9 cellular contexts compared by ENCODE assay signal in genomic region chr10:46544989-46545791, GRCh38. TPM values are rescaled to one million over a fixed set of nuclear protein-coding genes. Genes with fewer than 3 reads are reported as not detected.
DNase-seq lines count a peak whose midpoint lies in the region; ATAC-seq and TF ChIP-seq lines count a peak whose summit lies in the region.
"Had no signal": no experiment of that assay in that cellular context is flagged by ENCODE, and none has a peak within 500 bp of the region (broad histone marks: within the 10 kb centered on the region; RNA-seq: fewer than 3 reads in every experiment).

No MANE protein-coding gene starts in this region.

- H3K4me3 ChIP-seq in retinal pigment epithelial cell (ENCODE audit: low read length) = no peak overlapping the region
- H3K4me3 ChIP-seq: SK-N-MC had no signal

- POLR2A ChIA-PET in activated CD4-positive, alpha-beta T cell treated with anti-CD3 and anti-CD28 coated beads, Interleukin-2, amount 10 ng/mL, durations not matched to agents 7 days and 5 days (lab: Charles Lee) = no interaction called here

- DNase-seq in activated CD4-positive, alpha-beta T cell treated with anti-CD3 and anti-CD28 coated beads for 1 hour = peak; percentile 5
- no peak for DNase-seq in activated CD4-positive, alpha-beta T cell treated with anti-CD3 and anti-CD28 coated beads, Interleukin-2, amount 10 ng/mL, durations not matched to agents 7 days and 5 days
- peak; percentile 20 for DNase-seq in NCI-H69 (lab: John Stamatoyannopoulos, UW)
- no peak for DNase-seq in endothelial cell (ENCODE audit: low spot score)
- no peak for DNase-seq in retinal pigment epithelial cell (ENCODE audit: low read depth)

- no peaks in the 10 kb centered on the region for H3K4me1 Mint-ChIP-seq in activated CD4-positive, alpha-beta T cell treated with anti-CD3 and anti-CD28 coated beads, Interleukin-2, amount 10 ng/mL, durations not matched to agents 7 days and 5 days
- peaks cover 7% of the 10 kb centered on the region for H3K4me1 Mint-ChIP-seq in endothelial cell (ENCODE audit: unreplicated experiment)

- H3K27me3 Mint-ChIP-seq in activated CD4-positive, alpha-beta T cell treated with anti-CD3 and anti-CD28 coated beads, Interleukin-2, amount 10 ng/mL, durations not matched to agents 7 days and 5 days = peaks cover 20% of the 10 kb centered on the region
- peaks cover 17% of the 10 kb centered on the region for H3K27me3 Mint-ChIP-seq in endothelial cell (ENCODE audit: unreplicated experiment)

- TF ChIP-seq CTCF in endothelial cell (IDR thresholded peaks at IDR 0.05; ENCODE audit: unreplicated experiment) = peak; percentile 50
- peak; percentile 59 for TF ChIP-seq CTCF in retinal pigment epithelial cell (conservative IDR thresholded peaks at IDR 0.05; ENCODE audit: low read depth, low read length)

- no peaks in the 10 kb centered on the region for H3K9me3 Mint-ChIP-seq in activated CD4-positive, alpha-beta T cell treated with anti-CD3 and anti-CD28 coated beads, Interleukin-2, amount 10 ng/mL, durations not matched to agents 7 days and 5 days
- H3K9me3 Mint-ChIP-seq in endothelial cell (ENCODE audit: unreplicated experiment) = no peaks in the 10 kb centered on the region

- H3K4me3 Mint-ChIP-seq in activated CD4-positive, alpha-beta T cell treated with anti-CD3 and anti-CD28 coated beads, Interleukin-2, amount 10 ng/mL, durations not matched to agents 7 days and 5 days = no peak overlapping the region
- H3K4me3 Mint-ChIP-seq in endothelial cell (ENCODE audit: unreplicated experiment) = no peak overlapping the region

- no peaks in the 10 kb centered on the region for H3K36me3 Mint-ChIP-seq in activated CD4-positive, alpha-beta T cell treated with anti-CD3 and anti-CD28 coated beads, Interleukin-2, amount 10 ng/mL, durations not matched to agents 7 days and 5 days (ENCODE audit: low read depth)
- no peaks in the 10 kb centered on the region for H3K36me3 Mint-ChIP-seq in endothelial cell (ENCODE audit: low read depth, unreplicated experiment)

- no peak for ATAC-seq in HG03196 (IDR thresholded peaks at IDR 0.05; ENCODE audit: unreplicated experiment)
- no peak for ATAC-seq in HG02938 (IDR thresholded peaks at IDR 0.05; ENCODE audit: unreplicated experiment)
- no peak for ATAC-seq in GM18867 (IDR thresholded peaks at IDR 0.05; ENCODE audit: unreplicated experiment)

- CTCF ChIA-PET in activated CD4-positive, alpha-beta T cell treated with anti-CD3 and anti-CD28 coated beads, Interleukin-2, amount 10 ng/mL, durations not matched to agents 7 days and 5 days (lab: Charles Lee) = interaction anchor here (0.9 to 1.0 kb wide), 2 partner anchors 13 to 16 kb away, joined by 3 read pairs; no protein-coding TSS in a partner anchor

- no peak overlapping the region for H3K27ac Mint-ChIP-seq in activated CD4-positive, alpha-beta T cell treated with anti-CD3 and anti-CD28 coated beads, Interleukin-2, amount 10 ng/mL, durations not matched to agents 7 days and 5 days
- no peak overlapping the region for H3K27ac Mint-ChIP-seq in endothelial cell (ENCODE audit: unreplicated experiment)

RNA-seq across cellular contexts. Expression of gene GPRIN2, which starts 11.3 kb away (rescaled TPM):
- total RNA-seq in activated CD4-positive, alpha-beta T cell treated with anti-CD3 and anti-CD28 coated beads, Interleukin-2, amount 10 ng/mL, durations not matched to agents 7 days and 5 days = not detected
- total RNA-seq in endothelial cell (ENCODE audit: unreplicated experiment) = 0.31 TPM

RNA-seq across cellular contexts. Expression of gene SYT15, which starts 33.7 kb away (rescaled TPM):
- 1 to 10 TPM in 1 of 2 experiments, under 1 TPM in 1; 0.79 to 1.2 TPM for total RNA-seq in activated CD4-positive, alpha-beta T cell treated with anti-CD3 and anti-CD28 coated beads, Interleukin-2, amount 10 ng/mL, durations not matched to agents 7 days and 5 days
- 0.77 TPM for total RNA-seq in endothelial cell (ENCODE audit: unreplicated experiment)

Comparison
In these comparisons a context has a peak if more than half of its experiments do, and no peak if none do; other contexts are left out.
1. DNase-seq: peak in activated CD4-positive, alpha-beta T cell treated with anti-CD3 and anti-CD28 coated beads for 1 hour (single experiment) and NCI-H69 (single experiment); none in activated CD4-positive, alpha-beta T cell treated with anti-CD3 and anti-CD28 coated beads, Interleukin-2, amount 10 ng/mL, durations not matched to agents 7 days and 5 days (single experiment), endothelial cell (single experiment) and retinal pigment epithelial cell (single experiment).